ENCODE assay signal across 15 cellular contexts in the genomic region with DNA sequence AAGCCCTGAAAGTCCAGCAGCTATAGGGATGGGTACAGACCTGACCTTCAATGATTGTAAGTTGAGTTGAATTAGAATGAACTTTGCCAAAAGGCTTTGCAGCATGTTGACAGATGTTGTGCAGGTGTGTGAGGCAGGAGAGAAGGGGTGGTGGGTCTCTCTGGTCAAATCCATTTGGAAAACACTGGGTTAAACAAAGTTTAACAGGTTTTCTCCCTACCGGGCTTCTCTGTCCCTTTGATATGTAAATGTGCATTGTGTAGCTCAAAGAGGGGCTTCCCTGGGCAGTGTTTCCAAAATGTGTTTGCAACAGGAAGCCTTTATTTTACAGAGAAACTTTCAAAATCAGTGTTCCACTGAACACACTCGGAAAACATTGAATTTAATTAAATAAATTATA.
DNase-seq lines count a peak whose midpoint lies in the region; ATAC-seq and TF ChIP-seq lines count a peak whose summit lies in the region.
"Had no signal": no experiment of that assay in that cellular context is flagged by ENCODE, and none has a peak within 500 bp of the region (broad histone marks: within the 10 kb centered on the region; RNA-seq: fewer than 3 reads in every experiment).

No MANE protein-coding gene starts in this region.

- TF ChIP-seq CTCF in GM23338 (conservative IDR thresholded peaks at IDR 0.05; ENCODE audit: low read depth in 2 of 2): no peak

- H3K9me3 Mint-ChIP-seq in GM23338: no peaks in the 10 kb centered on the region; the same call in 1 of the 3 replicates
- H3K9me3 Mint-ChIP-seq: CD4-positive, alpha-beta T cell had no signal

- no peaks in the 10 kb centered on the region for H3K79me2 ChIP-seq in GM23338 (replicated peaks; ENCODE audit: insufficient read depth)

- H3K27ac ChIP-seq in GM23338 (ENCODE audit: low read depth) (0 out of 2 replicates have a peak overlapping the region, but pooled peaks have one; percentile 24), HUES64 (ENCODE audit: low read depth, low read length) (peak overlapping the region; percentile 20; the same call in 1 of the 2 replicates)

- no peak overlapping the region for H3K27ac Mint-ChIP-seq in GM23338
- H3K27ac Mint-ChIP-seq: B cell; CD4-positive, alpha-beta T cell had no signal

- no peak overlapping the region for H3K9ac ChIP-seq in HUES64 (ENCODE audit: low read depth, low read length)

- H3K4me3 ChIP-seq in GM23338 (peak overlapping the region; percentile 35), HUES64 (ENCODE audit: low read length) (no peak overlapping the region)
- H3K4me3 ChIP-seq: K562 had no signal

- peak overlapping the region; percentile 65 for H3K4me2 ChIP-seq in GM23338

- DNase-seq in GM23338 (ENCODE audit: low spot score): peak; percentile 80
- DNase-seq in iPS DF 19.7 (ENCODE audit: low read depth, low spot score): peak; percentile 75
- DNase-seq in iPS-NIHi11 (ENCODE audit: low spot score): peak; percentile 41
- no peak for DNase-seq in GDM1 (lab: John Stamatoyannopoulos, UW)
- no peak for DNase-seq in SKM-1 treated with dmso at 0.1 percent for 144 hours (lab: John Stamatoyannopoulos, UW; ENCODE audit: unreplicated experiment)
- DNase-seq: ACHN; C1 segment of cervical spinal cord; Calu3; CD4-positive, alpha-beta T cell; DMS 273 treated with DMSO at 0.1 percent for 48 hours had no signal

- no peaks in the 10 kb centered on the region for H4K20me1 ChIP-seq in GM23338 (replicated peaks; ENCODE audit: insufficient read depth)

- H3F3A ChIP-seq in GM23338 (replicated peaks; ENCODE audit: low read depth): no peaks in the 10 kb centered on the region

- H3K4me1 ChIP-seq in GM23338 (ENCODE audit: insufficient read depth): peaks cover 38% of the 10 kb centered on the region
- H3K4me1 ChIP-seq in HUES64 (ENCODE audit: insufficient read depth, low read length): peaks cover 22% of the 10 kb centered on the region

- H3K9me2 ChIP-seq in GM23338 (ENCODE audit: insufficient read depth): no peaks in the 10 kb centered on the region; the same call in 1 of the 2 replicates

- 0% methylated on average over 1 of the region's 2 CpGs for WGBS in HUES64

- peak overlapping the region; percentile 33; the same call in 1 of the 3 replicates for H3K4me3 Mint-ChIP-seq in GM23338
- H3K4me3 Mint-ChIP-seq: B cell; CD4-positive, alpha-beta T cell had no signal

- H3K27me3 ChIP-seq in GM23338 (ENCODE audit: insufficient read depth) (no peaks in the 10 kb centered on the region), HUES64 (ENCODE audit: insufficient read depth, low read length) (no peaks in the 10 kb centered on the region)

- H3K36me3 ChIP-seq in GM23338 (ENCODE audit: insufficient read depth) (no peaks in the 10 kb centered on the region), HUES64 (ENCODE audit: insufficient read depth, low read length) (no peaks in the 10 kb centered on the region)

- H3K9me3 ChIP-seq in HUES64 (ENCODE audit: insufficient read depth, low read depth, low read length): no peaks in the 10 kb centered on the region

- no peak overlapping the region for H2AFZ ChIP-seq in GM23338

- H3K4me1 Mint-ChIP-seq in GM23338: peaks cover 58% of the 10 kb centered on the region
- H3K4me1 Mint-ChIP-seq: B cell had no signal

- H3K27me3 Mint-ChIP-seq in GM23338 (ENCODE audit: insufficient read depth, low read depth, poor library complexity): peaks cover 6% of the 10 kb centered on the region

- peak; percentile 95 for ATAC-seq in GM23338
- ATAC-seq in HG03469 (IDR thresholded peaks at IDR 0.05; ENCODE audit: unreplicated experiment): no peak
- ATAC-seq in HG02885 (IDR thresholded peaks at IDR 0.05; ENCODE audit: poor library complexity, unreplicated experiment): no peak
- ATAC-seq: K562 had no signal

- H3K36me3 Mint-ChIP-seq in GM23338 (ENCODE audit: low read depth): no peaks in the 10 kb centered on the region

TF ChIP-seq in GM23338, 12 proteins besides CTCF, POLR2A, EP300 and RAD21 (continues in another document):
- TF ChIP-seq ZNF331 (CRISPR knock-in tag; IDR thresholded peaks at IDR 0.05; ENCODE audit: low read depth) (no peak), NANOG (IDR thresholded peaks at IDR 0.05; ENCODE audit: borderline replicate concordance) (peak; percentile 37; the same call in 1 of the 2 replicates), EZH2phosphoT487 (IDR thresholded peaks at IDR 0.05; ENCODE audit: unreplicated experiment) (no peak)
- TF ChIP-seq, protein P1, sequence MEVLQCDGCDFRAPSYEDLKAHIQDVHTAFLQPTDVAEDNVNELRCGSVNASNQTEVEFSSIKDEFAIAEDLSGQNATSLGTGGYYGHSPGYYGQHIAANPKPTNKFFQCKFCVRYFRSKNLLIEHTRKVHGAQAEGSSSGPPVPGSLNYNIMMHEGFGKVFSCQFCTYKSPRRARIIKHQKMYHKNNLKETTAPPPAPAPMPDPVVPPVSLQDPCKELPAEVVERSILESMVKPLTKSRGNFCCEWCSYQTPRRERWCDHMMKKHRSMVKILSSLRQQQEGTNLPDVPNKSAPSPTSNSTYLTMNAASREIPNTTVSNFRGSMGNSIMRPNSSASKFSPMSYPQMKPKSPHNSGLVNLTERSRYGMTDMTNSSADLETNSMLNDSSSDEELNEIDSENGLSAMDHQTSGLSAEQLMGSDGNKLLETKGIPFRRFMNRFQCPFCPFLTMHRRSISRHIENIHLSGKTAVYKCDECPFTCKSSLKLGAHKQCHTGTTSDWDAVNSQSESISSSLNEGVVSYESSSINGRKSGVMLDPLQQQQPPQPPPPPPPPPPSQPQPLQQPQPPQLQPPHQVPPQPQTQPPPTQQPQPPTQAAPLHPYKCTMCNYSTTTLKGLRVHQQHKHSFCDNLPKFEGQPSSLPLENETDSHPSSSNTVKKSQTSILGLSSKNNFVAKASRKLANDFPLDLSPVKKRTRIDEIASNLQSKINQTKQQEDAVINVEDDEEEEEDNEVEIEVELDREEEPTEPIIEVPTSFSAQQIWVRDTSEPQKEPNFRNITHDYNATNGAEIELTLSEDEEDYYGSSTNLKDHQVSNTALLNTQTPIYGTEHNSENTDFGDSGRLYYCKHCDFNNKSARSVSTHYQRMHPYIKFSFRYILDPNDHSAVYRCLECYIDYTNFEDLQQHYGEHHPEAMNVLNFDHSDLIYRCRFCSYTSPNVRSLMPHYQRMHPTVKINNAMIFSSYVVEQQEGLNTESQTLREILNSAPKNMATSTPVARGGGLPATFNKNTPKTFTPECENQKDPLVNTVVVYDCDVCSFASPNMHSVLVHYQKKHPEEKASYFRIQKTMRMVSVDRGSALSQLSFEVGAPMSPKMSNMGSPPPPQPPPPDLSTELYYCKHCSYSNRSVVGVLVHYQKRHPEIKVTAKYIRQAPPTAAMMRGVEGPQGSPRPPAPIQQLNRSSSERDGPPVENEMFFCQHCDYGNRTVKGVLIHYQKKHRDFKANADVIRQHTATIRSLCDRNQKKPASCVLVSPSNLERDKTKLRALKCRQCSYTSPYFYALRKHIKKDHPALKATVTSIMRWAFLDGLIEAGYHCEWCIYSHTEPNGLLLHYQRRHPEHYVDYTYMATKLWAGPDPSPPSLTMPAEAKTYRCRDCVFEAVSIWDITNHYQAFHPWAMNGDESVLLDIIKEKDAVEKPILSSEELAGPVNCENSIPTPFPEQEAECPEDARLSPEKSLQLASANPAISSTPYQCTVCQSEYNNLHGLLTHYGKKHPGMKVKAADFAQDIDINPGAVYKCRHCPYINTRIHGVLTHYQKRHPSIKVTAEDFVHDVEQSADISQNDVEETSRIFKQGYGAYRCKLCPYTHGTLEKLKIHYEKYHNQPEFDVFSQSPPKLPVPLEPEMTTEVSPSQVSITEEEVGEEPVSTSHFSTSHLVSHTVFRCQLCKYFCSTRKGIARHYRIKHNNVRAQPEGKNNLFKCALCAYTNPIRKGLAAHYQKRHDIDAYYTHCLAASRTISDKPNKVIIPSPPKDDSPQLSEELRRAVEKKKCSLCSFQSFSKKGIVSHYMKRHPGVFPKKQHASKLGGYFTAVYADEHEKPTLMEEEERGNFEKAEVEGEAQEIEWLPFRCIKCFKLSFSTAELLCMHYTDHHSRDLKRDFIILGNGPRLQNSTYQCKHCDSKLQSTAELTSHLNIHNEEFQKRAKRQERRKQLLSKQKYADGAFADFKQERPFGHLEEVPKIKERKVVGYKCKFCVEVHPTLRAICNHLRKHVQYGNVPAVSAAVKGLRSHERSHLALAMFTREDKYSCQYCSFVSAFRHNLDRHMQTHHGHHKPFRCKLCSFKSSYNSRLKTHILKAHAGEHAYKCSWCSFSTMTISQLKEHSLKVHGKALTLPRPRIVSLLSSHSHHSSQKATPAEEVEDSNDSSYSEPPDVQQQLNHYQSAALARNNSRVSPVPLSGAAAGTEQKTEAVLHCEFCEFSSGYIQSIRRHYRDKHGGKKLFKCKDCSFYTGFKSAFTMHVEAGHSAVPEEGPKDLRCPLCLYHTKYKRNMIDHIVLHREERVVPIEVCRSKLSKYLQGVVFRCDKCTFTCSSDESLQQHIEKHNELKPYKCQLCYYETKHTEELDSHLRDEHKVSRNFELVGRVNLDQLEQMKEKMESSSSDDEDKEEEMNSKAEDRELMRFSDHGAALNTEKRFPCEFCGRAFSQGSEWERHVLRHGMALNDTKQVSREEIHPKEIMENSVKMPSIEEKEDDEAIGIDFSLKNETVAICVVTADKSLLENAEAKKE (CRISPR knock-in tag; IDR thresholded peaks at IDR 0.05): peak; percentile 91
- TF ChIP-seq, protein P2, sequence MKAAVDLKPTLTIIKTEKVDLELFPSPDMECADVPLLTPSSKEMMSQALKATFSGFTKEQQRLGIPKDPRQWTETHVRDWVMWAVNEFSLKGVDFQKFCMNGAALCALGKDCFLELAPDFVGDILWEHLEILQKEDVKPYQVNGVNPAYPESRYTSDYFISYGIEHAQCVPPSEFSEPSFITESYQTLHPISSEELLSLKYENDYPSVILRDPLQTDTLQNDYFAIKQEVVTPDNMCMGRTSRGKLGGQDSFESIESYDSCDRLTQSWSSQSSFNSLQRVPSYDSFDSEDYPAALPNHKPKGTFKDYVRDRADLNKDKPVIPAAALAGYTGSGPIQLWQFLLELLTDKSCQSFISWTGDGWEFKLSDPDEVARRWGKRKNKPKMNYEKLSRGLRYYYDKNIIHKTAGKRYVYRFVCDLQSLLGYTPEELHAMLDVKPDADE (IDR thresholded peaks at IDR 0.05): no peak

Comparison
In these comparisons a context has a peak if more than half of its experiments do, and no peak if none do; other contexts are left out.
1. DNase-seq: peak in GM23338 (single experiment), iPS DF 19.7 (single experiment) and iPS-NIHi11 (single experiment); none in GDM1 (single experiment) and SKM-1 treated with dmso at 0.1 percent for 144 hours (single experiment).